In genomic region chr12:42144174-42144423, GRCh38 we compare ENCODE assay signal across 8 cellular contexts. TPM values are rescaled to one million over a fixed set of nuclear protein-coding genes. Genes with fewer than 3 reads are reported as not detected.
DNase-seq lines count a peak whose midpoint lies in the region; ATAC-seq and TF ChIP-seq lines count a peak whose summit lies in the region.

No MANE protein-coding gene starts in this region.

- peaks cover 48% of the 10 kb centered on the region for H3K4me1 Mint-ChIP-seq in brain

- peaks cover 3% of the 10 kb centered on the region for H3K27me3 Mint-ChIP-seq in brain

- TF ChIP-seq CTCF in brain (conservative IDR thresholded peaks at IDR 0.05) (no peak), mucosa of descending colon (IDR thresholded peaks at IDR 0.05) (no peak)

- peaks cover 8% of the 10 kb centered on the region for H3K4me1 ChIP-seq in mucosa of descending colon (ENCODE audit: low read depth)

- peak overlapping the region; percentile 77 to 97 (median 93) for H3K4me3 Mint-ChIP-seq in brain

- H3K36me3 ChIP-seq in mucosa of descending colon (ENCODE audit: low read depth): no peaks in the 10 kb centered on the region

- H3K27ac Mint-ChIP-seq in brain: peak overlapping the region; percentile 2 to 90 (median 16)

- peak overlapping the region; percentile 58 for H3K4me3 ChIP-seq in mucosa of descending colon

- no peaks in the 10 kb centered on the region for H3K9me3 Mint-ChIP-seq in brain

- no peaks in the 10 kb centered on the region for H3K36me3 Mint-ChIP-seq in brain

- ATAC-seq in GM18508 (IDR thresholded peaks at IDR 0.05; ENCODE audit: insufficient read depth, unreplicated experiment) (peak; percentile 1), HG03354 (IDR thresholded peaks at IDR 0.05; ENCODE audit: poor library complexity, severe bottlenecking, unreplicated experiment) (peak; percentile 37), mucosa of descending colon (no peak), HG03439 (IDR thresholded peaks at IDR 0.05; ENCODE audit: unreplicated experiment) (no peak), HG02970 (IDR thresholded peaks at IDR 0.05; ENCODE audit: low FRiP score, unreplicated experiment) (no peak)

- intact Hi-C loops in mucosa of descending colon (cut with DNase I, micrococcal nuclease): loop anchor here (10.0 kb wide), 1 partner anchor 181 kb away; the partner anchor contains the start of genes PPHLN1 (in 2 of the 2) and ZCRB1 (in 2 of the 2)

- H3K9me3 ChIP-seq in mucosa of descending colon: no peaks in the 10 kb centered on the region

- DNase-seq in mucosa of descending colon: no peak
- DNase-seq in NOMO-1 treated with dmso at 0.1 percent for 144 hours (lab: John Stamatoyannopoulos, UW; ENCODE audit: unreplicated experiment): no peak
- no peak for DNase-seq in stimulated activated CD4-positive, alpha-beta T cell treated with anti-CD3 and anti-CD28 coated beads, Interleukin-15, amount 100 ng/mL, for 24 hours

RNA-seq across cellular contexts. Expression of gene GXYLT1, which starts 0.6 kb away (rescaled TPM):
- 0.83 TPM for polyA plus RNA-seq in brain (ENCODE audit: insufficient read depth, low read depth, low replicate concordance)
- 1 to 10 TPM; 7.4 to 8.8 (median 8.5) TPM for total RNA-seq in mucosa of descending colon

Comparison
In these comparisons a context has a peak if more than half of its experiments do, and no peak if none do; other contexts are left out.
1. ATAC-seq: peak in GM18508 (single experiment) and HG03354 (single experiment); none in mucosa of descending colon (single experiment), HG03439 (single experiment) and HG02970 (single experiment).